ENCODE assay signal across 9 cellular contexts in genomic region chr1:41955461-41956159, GRCh38. TPM values are rescaled to one million over a fixed set of nuclear protein-coding genes. Genes with fewer than 3 reads are reported as not detected.
A peak's percentile ranks its signal among the peaks of the same experiment; 100 is the strongest.
DNase-seq lines count a peak whose midpoint lies in the region; ATAC-seq and TF ChIP-seq lines count a peak whose summit lies in the region.
"Had no signal": no experiment of that assay in that cellular context is flagged by ENCODE, and none has a peak within 500 bp of the region (broad histone marks: within the 10 kb centered on the region; RNA-seq: fewer than 3 reads in every experiment).

No MANE protein-coding gene starts in this region.

- no peaks in the 10 kb centered on the region for H3K36me3 ChIP-seq in WERI-Rb-1

- TF ChIP-seq CTCF in fibroblast of pulmonary artery (IDR thresholded peaks at IDR 0.05; ENCODE audit: low read length, missing control alignments) (no peak), WERI-Rb-1 (IDR thresholded peaks at IDR 0.05; ENCODE audit: low read depth, low read length) (no peak)

- H3K9me3 ChIP-seq in WERI-Rb-1 (ENCODE audit: severe bottlenecking), result no peaks in the 10 kb centered on the region

- H3K4me3 ChIP-seq in fibroblast of pulmonary artery (replicated peaks; ENCODE audit: low read depth, low read length) (no peak overlapping the region), WERI-Rb-1 (ENCODE audit: low read depth, low read length) (no peak overlapping the region)

- ATAC-seq in GM18517 (IDR thresholded peaks at IDR 0.05; ENCODE audit: unreplicated experiment), result peak; percentile 81
- ATAC-seq in HG02798 (IDR thresholded peaks at IDR 0.05; ENCODE audit: poor library complexity, unreplicated experiment), result peak; percentile 65
- ATAC-seq in HG02571 (IDR thresholded peaks at IDR 0.05; ENCODE audit: unreplicated experiment), result no peak

- peak; percentile 61 for DNase-seq in NOMO-1 treated with dmso at 0.1 percent for 144 hours (lab: John Stamatoyannopoulos, UW; ENCODE audit: unreplicated experiment)
- DNase-seq in fibroblast of pulmonary artery (ENCODE audit: low read depth), result peak; percentile 77
- DNase-seq in mesenteric fat pad (ENCODE audit: low spot score), result no peak
- DNase-seq in WERI-Rb-1, result no peak
- no peak for DNase-seq in DMS 273 (lab: John Stamatoyannopoulos, UW; ENCODE audit: unreplicated experiment)

- no peaks in the 10 kb centered on the region for H3K27me3 ChIP-seq in WERI-Rb-1 (ENCODE audit: insufficient read depth, low read depth, severe bottlenecking)

- no peak overlapping the region for H3K27ac ChIP-seq in WERI-Rb-1
- H3K27ac ChIP-seq: VCaP had no signal

RNA-seq across cellular contexts. Expression of gene HIVEP3, which starts 36.9 kb away (rescaled TPM):
- total RNA-seq in mesenteric fat pad, result 19.9 TPM

Comparison
In these comparisons a context has a peak if more than half of its experiments do, and no peak if none do; other contexts are left out.
1. DNase-seq: peak in NOMO-1 treated with dmso at 0.1 percent for 144 hours (single experiment) and fibroblast of pulmonary artery (single experiment); none in mesenteric fat pad (single experiment), WERI-Rb-1 (single experiment) and DMS 273 (single experiment).